In genomic region chr17:73785466-73785865, GRCh38 we compare ENCODE assay signal across 1 cellular context.
A peak's percentile ranks its signal among the peaks of the same experiment; 100 is the strongest.
TF ChIP-seq lines count a peak whose summit lies in the region.

No MANE protein-coding gene starts in this region.

TF ChIP-seq in K562, 482 proteins besides CTCF, POLR2A, EP300 and RAD21 (continued from another document):
- TF ChIP-seq CEBPZ (IDR thresholded peaks at IDR 0.05; ENCODE audit: borderline replicate concordance, low read depth, low read length), result no peak
- no peak for TF ChIP-seq ZNF609 (CRISPR knock-in tag; IDR thresholded peaks at IDR 0.05; ENCODE audit: borderline replicate concordance)
- no peak for TF ChIP-seq HDGF (IDR thresholded peaks at IDR 0.05)
- no peak for TF ChIP-seq SREBF2 (CRISPR knock-in tag; IDR thresholded peaks at IDR 0.05)
- no peak for TF ChIP-seq MIER1 (IDR thresholded peaks at IDR 0.05; ENCODE audit: low read depth)
- no peak for TF ChIP-seq CAMTA2 (CRISPR knock-in tag; conservative IDR thresholded peaks at IDR 0.05)
- TF ChIP-seq PHTF2 (CRISPR knock-in tag; IDR thresholded peaks at IDR 0.05), result no peak
- TF ChIP-seq SIRT6 (IDR thresholded peaks at IDR 0.05; ENCODE audit: low read depth, low read length), result no peak
- no peak for TF ChIP-seq THAP12 (CRISPR knock-in tag; IDR thresholded peaks at IDR 0.05)
- TF ChIP-seq KLF16 (IDR thresholded peaks at IDR 0.05), result no peak
- TF ChIP-seq L3MBTL2 (IDR thresholded peaks at IDR 0.05), result no peak
- TF ChIP-seq THRA (IDR thresholded peaks at IDR 0.05), result no peak
- no peak for TF ChIP-seq KDM4B (IDR thresholded peaks at IDR 0.05; ENCODE audit: borderline replicate concordance in 2 of 2, low read depth in 1 of 2)
- TF ChIP-seq ZNF316 (IDR thresholded peaks at IDR 0.05), result no peak
- no peak for TF ChIP-seq HEY1 (CRISPR knock-in tag; IDR thresholded peaks at IDR 0.05; ENCODE audit: borderline replicate concordance)
- no peak for TF ChIP-seq SMAD2 (IDR thresholded peaks at IDR 0.05; ENCODE audit: low read depth, low read length)
- no peak for TF ChIP-seq ZNF24 (IDR thresholded peaks at IDR 0.05)
- TF ChIP-seq CBFA2T3 (IDR thresholded peaks at IDR 0.05), result peak; percentile 42
- TF ChIP-seq ZNF134 (CRISPR knock-in tag; conservative IDR thresholded peaks at IDR 0.05), result no peak
- TF ChIP-seq ZFPM2 (CRISPR knock-in tag; IDR thresholded peaks at IDR 0.05), result no peak
- TF ChIP-seq NCOA6 (IDR thresholded peaks at IDR 0.05), result no peak
- no peak for TF ChIP-seq ETS1 (conservative IDR thresholded peaks at IDR 0.05; ENCODE audit: control insufficient read depth, low read depth, low read length)
- TF ChIP-seq CBX2 (IDR thresholded peaks at IDR 0.05; ENCODE audit: insufficient read depth, low read length, poor library complexity, severe bottlenecking), result no peak
- TF ChIP-seq TEAD1 (CRISPR knock-in tag; IDR thresholded peaks at IDR 0.05), result no peak
- peak; percentile 36; the same call in 1 of the 2 replicates for TF ChIP-seq TCF3 (CRISPR knock-in tag; IDR thresholded peaks at IDR 0.05)
- no peak for TF ChIP-seq NR3C1 (CRISPR knock-in tag; IDR thresholded peaks at IDR 0.05)
TF ChIP-seq in K562: peak in this region for 4.
